In genomic region chr12:53214221-53214620, GRCh38 we compare ENCODE assay signal across 15 cellular contexts. TPM values are rescaled to one million over a fixed set of nuclear protein-coding genes. Genes with fewer than 3 reads are reported as not detected.
DNase-seq lines count a peak whose midpoint lies in the region; ATAC-seq and TF ChIP-seq lines count a peak whose summit lies in the region.
"Had no signal": no experiment of that assay in that cellular context is flagged by ENCODE, and none has a peak within 500 bp of the region (broad histone marks: within the 10 kb centered on the region; RNA-seq: fewer than 3 reads in every experiment).

No MANE protein-coding gene starts in this region.

- H3K4me1 ChIP-seq in lower lobe of right lung: peaks cover 69% of the 10 kb centered on the region

- H3K27ac Mint-ChIP-seq in activated T-cell treated with anti-CD3 and anti-CD28 coated beads, Interleukin-2, amount 50 U/mL, for 24 hours: peak overlapping the region; percentile 24
- peak overlapping the region; percentile 59 for H3K27ac Mint-ChIP-seq in activated naive CD8-positive, alpha-beta T cell treated with anti-CD3 and anti-CD28 coated beads for 36 hours
- H3K27ac Mint-ChIP-seq in type B pancreatic cell: peak overlapping the region; percentile 51

- no peak for TF ChIP-seq CTCF in lower lobe of right lung (IDR thresholded peaks at IDR 0.05)
- no peak for TF ChIP-seq CTCF in type B pancreatic cell (conservative IDR thresholded peaks at IDR 0.05)

- H3K27me3 Mint-ChIP-seq in activated T-cell treated with anti-CD3 and anti-CD28 coated beads, Interleukin-2, amount 50 U/mL, for 24 hours: no peaks in the 10 kb centered on the region
- H3K27me3 Mint-ChIP-seq in activated naive CD8-positive, alpha-beta T cell treated with anti-CD3 and anti-CD28 coated beads for 36 hours: no peaks in the 10 kb centered on the region
- H3K27me3 Mint-ChIP-seq in type B pancreatic cell: peaks cover 3% of the 10 kb centered on the region

- H3K4me3 Mint-ChIP-seq in activated T-cell treated with anti-CD3 and anti-CD28 coated beads, Interleukin-2, amount 50 U/mL, for 24 hours: no peak overlapping the region
- H3K4me3 Mint-ChIP-seq in activated naive CD8-positive, alpha-beta T cell treated with anti-CD3 and anti-CD28 coated beads for 36 hours: no peak overlapping the region
- no peak overlapping the region for H3K4me3 Mint-ChIP-seq in type B pancreatic cell

- no peak for DNase-seq in activated T-cell treated with anti-CD3 and anti-CD28 coated beads, Interleukin-2, amount 50 U/mL, for 24 hours
- DNase-seq in activated T-cell treated with anti-CD3 and anti-CD28 coated beads for 4 hours: no peak
- no peak for DNase-seq in activated naive CD8-positive, alpha-beta T cell treated with anti-CD3 and anti-CD28 coated beads for 36 hours
- DNase-seq in lower lobe of right lung: no peak
- DNase-seq in type B pancreatic cell (ENCODE audit: extremely low spot score, unreplicated experiment): no peak
- DNase-seq in hippocampal formation (lab: John Stamatoyannopoulos, UW): no peak
- no peak for DNase-seq in 8988T
- DNase-seq in NOMO-1 treated with DMSO at 0.1 percent for 48 hours (lab: John Stamatoyannopoulos, UW; ENCODE audit: unreplicated experiment): no peak
- DNase-seq: activated T-cell treated with anti-CD3 and anti-CD28 coated beads, Interleukin-2, amount 50 U/mL, for 1 hour; NCI-H1694; NCI-H510A treated with DMSO at 0.1 percent for 48 hours; SW 1271; testis had no signal

- peak overlapping the region; percentile 95 for H3K27ac ChIP-seq in lower lobe of right lung
- H3K27ac ChIP-seq: epithelial cell of prostate, testis had no signal

- H3K27me3 ChIP-seq in lower lobe of right lung (ENCODE audit: low read depth): no peaks in the 10 kb centered on the region
- H3K27me3 ChIP-seq: adrenal gland, testis had no signal

- peaks cover 53% of the 10 kb centered on the region for H3K36me3 ChIP-seq in lower lobe of right lung

- intact Hi-C loops in lower lobe of right lung (cut with DNase I): loop anchor here (5.0 kb wide), 1 partner anchor 73 kb away; no protein-coding TSS in a partner anchor

- no peaks in the 10 kb centered on the region for H3K9me3 ChIP-seq in lower lobe of right lung
- H3K9me3 ChIP-seq: adrenal gland, testis had no signal

- ATAC-seq in lower lobe of right lung: no peak

- H3K4me1 Mint-ChIP-seq in activated T-cell treated with anti-CD3 and anti-CD28 coated beads, Interleukin-2, amount 50 U/mL, for 24 hours (ENCODE audit: low read depth): peaks cover 80% of the 10 kb centered on the region
- peaks cover 61% of the 10 kb centered on the region for H3K4me1 Mint-ChIP-seq in activated naive CD8-positive, alpha-beta T cell treated with anti-CD3 and anti-CD28 coated beads for 36 hours
- peaks cover 37% of the 10 kb centered on the region for H3K4me1 Mint-ChIP-seq in type B pancreatic cell (ENCODE audit: unreplicated experiment)

- no peaks in the 10 kb centered on the region for H3K9me3 Mint-ChIP-seq in activated T-cell treated with anti-CD3 and anti-CD28 coated beads, Interleukin-2, amount 50 U/mL, for 24 hours
- no peaks in the 10 kb centered on the region for H3K9me3 Mint-ChIP-seq in activated naive CD8-positive, alpha-beta T cell treated with anti-CD3 and anti-CD28 coated beads for 36 hours
- no peaks in the 10 kb centered on the region for H3K9me3 Mint-ChIP-seq in type B pancreatic cell

- H3K4me3 ChIP-seq in lower lobe of right lung: peak overlapping the region; percentile 6
- H3K4me3 ChIP-seq: adrenal gland, testis had no signal

- H3K36me3 Mint-ChIP-seq in activated T-cell treated with anti-CD3 and anti-CD28 coated beads, Interleukin-2, amount 50 U/mL, for 24 hours (ENCODE audit: low read depth): peaks cover 74% of the 10 kb centered on the region
- H3K36me3 Mint-ChIP-seq in activated naive CD8-positive, alpha-beta T cell treated with anti-CD3 and anti-CD28 coated beads for 36 hours: peaks cover 34% of the 10 kb centered on the region
- peaks cover 7% of the 10 kb centered on the region for H3K36me3 Mint-ChIP-seq in type B pancreatic cell

RNA-seq across cellular contexts. Expression of gene ITGB7, which starts 7.2 kb away (rescaled TPM):
- total RNA-seq in activated naive CD8-positive, alpha-beta T cell treated with anti-CD3 and anti-CD28 coated beads for 36 hours: 100 to 1,000 TPM; 102 to 105 TPM
- total RNA-seq in lower lobe of right lung (9.7 TPM), type B pancreatic cell (ENCODE audit: low replicate concordance) (3.2 and 4.2 TPM in 2 replicates)

RNA-seq across cellular contexts. Expression of gene RARG, which starts 17.8 kb away (rescaled TPM):
- 10 to 100 TPM; 22.7 to 26.0 TPM for total RNA-seq in activated naive CD8-positive, alpha-beta T cell treated with anti-CD3 and anti-CD28 coated beads for 36 hours
- total RNA-seq in lower lobe of right lung: 30.1 TPM
- 74.5 and 89.9 TPM in 2 replicates for total RNA-seq in type B pancreatic cell (ENCODE audit: low replicate concordance)

RNA-seq across cellular contexts. Expression of gene CSAD, which starts 33.5 kb away (rescaled TPM):
- 10 to 100 TPM; 11.8 to 11.9 TPM for total RNA-seq in activated naive CD8-positive, alpha-beta T cell treated with anti-CD3 and anti-CD28 coated beads for 36 hours
- total RNA-seq in lower lobe of right lung: 39.2 TPM
- total RNA-seq in type B pancreatic cell (ENCODE audit: low replicate concordance): 30.6 and 49.3 TPM in 2 replicates

RNA-seq across cellular contexts. Expression of gene ZNF740, which starts 33.7 kb away (rescaled TPM):
- total RNA-seq in activated naive CD8-positive, alpha-beta T cell treated with anti-CD3 and anti-CD28 coated beads for 36 hours: 10 to 100 TPM; 34.9 to 42.8 TPM
- total RNA-seq in lower lobe of right lung (49.5 TPM), type B pancreatic cell (ENCODE audit: low replicate concordance) (49.2 and 72.2 TPM in 2 replicates)

RNA-seq across cellular contexts. Expression of gene ESPL1, which starts 53.9 kb away (rescaled TPM):
- total RNA-seq in activated naive CD8-positive, alpha-beta T cell treated with anti-CD3 and anti-CD28 coated beads for 36 hours: 10 to 100 TPM; 66.3 to 67.7 TPM
- total RNA-seq in lower lobe of right lung (2.2 TPM), type B pancreatic cell (ENCODE audit: low replicate concordance) (35.1 and 50.0 TPM in 2 replicates)
